Comparison of ENCODE assay signal across 2 cellular contexts in genomic region chr19:16359074-16359473, GRCh38.
TF ChIP-seq lines count a peak whose summit lies in the region.

No MANE protein-coding gene starts in this region.

TF ChIP-seq in GM12891, 5 proteins besides CTCF, POLR2A, EP300 and RAD21:
- TF ChIP-seq TAF1 (IDR thresholded peaks at IDR 0.05; ENCODE audit: low read depth, low read length) (no peak), PAX5 (IDR thresholded peaks at IDR 0.05; ENCODE audit: insufficient read depth, low read length, severe bottlenecking) (no peak), POU2F2 (IDR thresholded peaks at IDR 0.05; ENCODE audit: low read depth, low read length) (no peak), POLR2AphosphoS5 (IDR thresholded peaks at IDR 0.05; ENCODE audit: low read depth, low read length) (no peak), SPI1 (IDR thresholded peaks at IDR 0.05; ENCODE audit: low read depth, low read length) (no peak)

TF ChIP-seq in endothelial cell of umbilical vein, 7 proteins besides CTCF, POLR2A, EP300 and RAD21:
- TF ChIP-seq POLR2AphosphoS5 (IDR thresholded peaks at IDR 0.05; ENCODE audit: insufficient read depth, low read depth, low read length) (no peak), EZH2 (IDR thresholded peaks at IDR 0.05; ENCODE audit: borderline replicate concordance, low read depth, low read length, severe bottlenecking) (no peak), MYC (IDR thresholded peaks at IDR 0.05; ENCODE audit: low read depth, low read length) (no peak), JUN (IDR thresholded peaks at IDR 0.05; ENCODE audit: borderline replicate concordance, insufficient read depth, insufficient read length, low read depth) (no peak), GATA2 (IDR thresholded peaks at IDR 0.05; ENCODE audit: insufficient read depth, insufficient read length, low read depth, low read length) (no peak), FOS (IDR thresholded peaks at IDR 0.05; ENCODE audit: borderline replicate concordance, insufficient read depth, low read length) (no peak)
- TF ChIP-seq, protein P1, sequence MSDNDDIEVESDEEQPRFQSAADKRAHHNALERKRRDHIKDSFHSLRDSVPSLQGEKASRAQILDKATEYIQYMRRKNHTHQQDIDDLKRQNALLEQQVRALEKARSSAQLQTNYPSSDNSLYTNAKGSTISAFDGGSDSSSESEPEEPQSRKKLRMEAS (IDR thresholded peaks at IDR 0.05; ENCODE audit: insufficient read depth, insufficient read length), result no peak
